Comparison of ENCODE assay signal across 16 cellular contexts in genomic region chr7:93980744-93981479, GRCh38. TPM values are rescaled to one million over a fixed set of nuclear protein-coding genes. Genes with fewer than 3 reads are reported as not detected.
A peak's percentile ranks its signal among the peaks of the same experiment; 100 is the strongest.
DNase-seq lines count a peak whose midpoint lies in the region; ATAC-seq, FAIRE-seq and TF ChIP-seq lines count a peak whose summit lies in the region.
"Had no signal": no experiment of that assay in that cellular context is flagged by ENCODE, and none has a peak within 500 bp of the region (broad histone marks: within the 10 kb centered on the region; RNA-seq: fewer than 3 reads in every experiment).

No MANE protein-coding gene starts in this region.

- H4K20me1 ChIP-seq in H1 (replicated peaks in 1 of 2; ENCODE audit: control insufficient read depth in 1 of 2, insufficient read depth in 2 of 2, low read length in 2 of 2): no peaks in the 10 kb centered on the region

- no peak overlapping the region for H4K5ac ChIP-seq in H1 (ENCODE audit: insufficient read length, low read depth, low read length)

- no peak for TF ChIP-seq RAD21 in H1 (IDR thresholded peaks at IDR 0.05 in 1 of 2, conservative IDR thresholded peaks at IDR 0.05 in 1 of 2; ENCODE audit: low read depth in 2 of 2, low read length in 2 of 2)

- H3K4me2 ChIP-seq in H1 (ENCODE audit: insufficient read depth in 1 of 2, low read depth in 2 of 2, low read length in 2 of 2): peak overlapping the region; percentile 10 to 16; a peak in 2 of 4 replicates
- H3K4me2 ChIP-seq: A549, KMS-11 had no signal

- no peaks in the 10 kb centered on the region for H3K36me3 ChIP-seq in left ventricle myocardium inferior
- no peaks in the 10 kb centered on the region for H3K36me3 ChIP-seq in right atrium auricular region
- H3K36me3 ChIP-seq in H1 (ENCODE audit: control insufficient read depth in 2 of 4, insufficient read depth in 4 of 4, low read length in 3 of 4): no peaks in the 10 kb centered on the region
- H3K36me3 ChIP-seq in brain microvascular endothelial cell (replicated peaks): no peaks in the 10 kb centered on the region
- H3K36me3 ChIP-seq: thyroid gland had no signal

- H3K4me3 Mint-ChIP-seq in stimulated activated naive B cell treated with anti-CD40 and anti-IgM and Interleukin-4, amounts not matched to agents 10 μg/mL and 1 μg/mL and 100 μg/mL, for 72 hours: no peak overlapping the region
- no peak overlapping the region for H3K4me3 Mint-ChIP-seq in activated T-cell treated with anti-CD3 and anti-CD28 coated beads, Interleukin-2, amount 50 U/mL, for 24 hours
- H3K4me3 Mint-ChIP-seq: activated CD4-positive, alpha-beta T cell treated with anti-CD3 and anti-CD28 coated beads, Interleukin-2, amount 10 ng/mL, durations not matched to agents 7 days and 5 days; activated naive CD4-positive, alpha-beta T cell treated with anti-CD3 and anti-CD28 coated beads for 36 hours had no signal

- in situ Hi-C loops in brain microvascular endothelial cell (cut with HindIII; ENCODE audit: low pct_ligation_motif_present, low sequenced_read_pairs): no loop called here

- H2BK15ac ChIP-seq in H1 (ENCODE audit: low read length): no peak overlapping the region

- H2BK20ac ChIP-seq in H1 (ENCODE audit: low read length): no peak overlapping the region; the same call in 1 of the 2 replicates

- H3K27me3 Mint-ChIP-seq in stimulated activated naive B cell treated with anti-CD40 and anti-IgM and Interleukin-4, amounts not matched to agents 10 μg/mL and 1 μg/mL and 100 μg/mL, for 72 hours: no peaks in the 10 kb centered on the region
- H3K27me3 Mint-ChIP-seq in activated T-cell treated with anti-CD3 and anti-CD28 coated beads, Interleukin-2, amount 50 U/mL, for 24 hours: no peaks in the 10 kb centered on the region
- H3K27me3 Mint-ChIP-seq: activated CD4-positive, alpha-beta T cell treated with anti-CD3 and anti-CD28 coated beads, Interleukin-2, amount 10 ng/mL, durations not matched to agents 7 days and 5 days had no signal

- H2BK5ac ChIP-seq in H1 (ENCODE audit: low read depth, low read length): no peak overlapping the region

- H2AK5ac ChIP-seq in H1 (ENCODE audit: low read depth, low read length): no peak overlapping the region

- intact Hi-C loops in left ventricle myocardium inferior (cut with micrococcal nuclease): no loop called here

- no peak overlapping the region for H2BK12ac ChIP-seq in H1 (ENCODE audit: low read depth, low read length)

- H3K27ac ChIP-seq in left ventricle myocardium inferior (replicated peaks) (peak overlapping the region; percentile 44), right atrium auricular region (no peak overlapping the region), H1 (ENCODE audit: low read depth, low read length) (no peak overlapping the region), brain microvascular endothelial cell (no peak overlapping the region)
- H3K27ac ChIP-seq: A549, KMS-11 had no signal

- CTCF ChIA-PET in H1 (lab: Charles Lee; ENCODE audit: partially characterized antibody): interaction anchor here (1.1 kb wide), 2 partner anchors 72 to 78 kb away, joined by 3 to 5 read pairs; no protein-coding TSS in a partner anchor

- no peak for TF ChIP-seq POLR2A in H1 (IDR thresholded peaks at IDR 0.05; ENCODE audit: control extremely low read depth in 1 of 2, low read depth in 2 of 2, low read length in 2 of 2)

- no peak overlapping the region for H3K4ac ChIP-seq in H1 (replicated peaks; ENCODE audit: insufficient read length, low read depth, low read length)

- DNase-seq in left ventricle myocardium inferior (no peak), right atrium auricular region (ENCODE audit: low spot score) (no peak), H1 (ENCODE audit: low read depth in 1 of 2, low spot score in 2 of 2) (no peak), brain microvascular endothelial cell (no peak), NCI-H446 treated with DMSO at 0.1 percent for 48 hours (lab: John Stamatoyannopoulos, UW) (no peak)
- no peak for DNase-seq in stimulated activated naive B cell treated with anti-CD40 and anti-IgM and Interleukin-4, amounts not matched to agents 10 μg/mL and 1 μg/mL and 100 μg/mL, for 72 hours
- no peak for DNase-seq in activated T-cell treated with anti-CD3 and anti-CD28 coated beads, Interleukin-2, amount 50 U/mL, for 24 hours
- DNase-seq: activated CD4-positive, alpha-beta T cell treated with anti-CD3 and anti-CD28 coated beads, Interleukin-2, amount 10 ng/mL, durations not matched to agents 7 days and 5 days; activated naive CD4-positive, alpha-beta T cell treated with anti-CD3 and anti-CD28 coated beads for 36 hours; caudate nucleus; NCI-H2081 treated with DMSO at 0.1 percent for 48 hours; NK-92 treated with Interleukin-12 subunit alpha and Interleukin-12 subunit beta, amount 100 ng/mL, for 24 hours; thyroid gland had no signal

- no peak for TF ChIP-seq EP300 in H1 (IDR thresholded peaks at IDR 0.05; ENCODE audit: borderline replicate concordance in 1 of 2, low read depth in 2 of 2, low read length in 2 of 2)

- no peak overlapping the region for H4K91ac ChIP-seq in H1 (replicated peaks; ENCODE audit: insufficient read length, low read length)

- 86% methylated on average over 5 of the region's 5 CpGs; no CpG with 5 or more reads in 1 of the 2 experiments for WGBS in H1 (ENCODE audit: extremely low coverage in 1 of 2, insufficient coverage in 1 of 2, insufficient read length in 1 of 2, insufficient replicate concordance in 2 of 2, low coverage in 1 of 2, low lambda C conversion rate in 2 of 2, missing lambda C conversion rate in 1 of 2), 2 experiments

- ATAC-seq in HG03342 (IDR thresholded peaks at IDR 0.05; ENCODE audit: unreplicated experiment): peak; percentile 46
- no peak for ATAC-seq in stimulated activated naive B cell treated with anti-CD40 and anti-IgM and Interleukin-4, amounts not matched to agents 10 μg/mL and 1 μg/mL and 100 μg/mL, for 72 hours (replicated peaks)
- ATAC-seq: A549 had no signal

- H3K4me1 ChIP-seq in left ventricle myocardium inferior: peaks cover 6% of the 10 kb centered on the region
- H3K4me1 ChIP-seq in right atrium auricular region: no peaks in the 10 kb centered on the region
- H3K4me1 ChIP-seq in H1 (replicated peaks in 1 of 4; ENCODE audit: control insufficient read depth in 3 of 4, insufficient read depth in 4 of 4, low read length in 3 of 4): peaks cover 3 to 14% (median 7%) of the 10 kb centered on the region in 4 experiments; a peak in 4 of 7 replicates
- H3K4me1 ChIP-seq: thyroid gland had no signal

- H3K27me3 ChIP-seq in left ventricle myocardium inferior (ENCODE audit: low read depth) (no peaks in the 10 kb centered on the region), right atrium auricular region (no peaks in the 10 kb centered on the region), H1 (replicated peaks in 1 of 4; ENCODE audit: control insufficient read depth in 3 of 4, extremely low read depth in 1 of 4, insufficient read depth in 3 of 4, low read length in 3 of 4) (no peaks in the 10 kb centered on the region), brain microvascular endothelial cell (replicated peaks) (no peaks in the 10 kb centered on the region)
- H3K27me3 ChIP-seq: thyroid gland had no signal

- no peak overlapping the region for H3K23ac ChIP-seq in H1 (ENCODE audit: insufficient read length)

- peaks cover 0 to 2% of the 10 kb centered on the region in 2 donors for H3K4me1 Mint-ChIP-seq in stimulated activated naive B cell treated with anti-CD40 and anti-IgM and Interleukin-4, amounts not matched to agents 10 μg/mL and 1 μg/mL and 100 μg/mL, for 72 hours
- peaks cover 5% of the 10 kb centered on the region for H3K4me1 Mint-ChIP-seq in activated T-cell treated with anti-CD3 and anti-CD28 coated beads, Interleukin-2, amount 50 U/mL, for 24 hours (ENCODE audit: low read depth)
- H3K4me1 Mint-ChIP-seq: activated CD4-positive, alpha-beta T cell treated with anti-CD3 and anti-CD28 coated beads, Interleukin-2, amount 10 ng/mL, durations not matched to agents 7 days and 5 days had no signal

- no peak overlapping the region for H4K8ac ChIP-seq in H1 (ENCODE audit: extremely low read depth, insufficient read depth, low read length)

- H3K23me2 ChIP-seq in H1 (ENCODE audit: low read depth, low read length): no peaks in the 10 kb centered on the region

- no peak overlapping the region for H2AFZ ChIP-seq in H1 (ENCODE audit: low read length)

- no peak overlapping the region for H3K9ac ChIP-seq in H1 (replicated peaks in 1 of 4; ENCODE audit: extremely low read depth in 1 of 4, low read depth in 3 of 4, low read length in 3 of 4)
- H3K9ac ChIP-seq: KMS-11 had no signal

- H3K27ac Mint-ChIP-seq in stimulated activated naive B cell treated with anti-CD40 and anti-IgM and Interleukin-4, amounts not matched to agents 10 μg/mL and 1 μg/mL and 100 μg/mL, for 72 hours: peak overlapping the region; percentile 47
- no peak overlapping the region for H3K27ac Mint-ChIP-seq in activated T-cell treated with anti-CD3 and anti-CD28 coated beads, Interleukin-2, amount 50 U/mL, for 24 hours
- H3K27ac Mint-ChIP-seq: activated CD4-positive, alpha-beta T cell treated with anti-CD3 and anti-CD28 coated beads, Interleukin-2, amount 10 ng/mL, durations not matched to agents 7 days and 5 days; activated naive CD4-positive, alpha-beta T cell treated with anti-CD3 and anti-CD28 coated beads for 36 hours had no signal

- peak overlapping the region; percentile 4 for H3K4me3 ChIP-seq in left ventricle myocardium inferior
- H3K4me3 ChIP-seq in right atrium auricular region: no peak overlapping the region
- no peak overlapping the region for H3K4me3 ChIP-seq in H1 (ENCODE audit: extremely low read depth in 1 of 4, insufficient read depth in 2 of 4, low read depth in 3 of 4, low read length in 4 of 4)
- H3K4me3 ChIP-seq in brain microvascular endothelial cell (ENCODE audit: low read depth, low read length): no peak overlapping the region
- H3K4me3 ChIP-seq: A549, thyroid gland had no signal

- POLR2A ChIA-PET in H1 (lab: Charles Lee; ENCODE audit: partially characterized antibody): interaction anchor here (0.6 kb wide), 1 partner anchor 65 kb away, joined by 3 read pairs; no protein-coding TSS in a partner anchor

- no peak for FAIRE-seq in H1 (lab: Jason Lieb, UNC)

- no peaks in the 10 kb centered on the region for H3K79me1 ChIP-seq in H1 (ENCODE audit: low read depth, low read length)

- peak overlapping the region; percentile 91 for H2BK120ac ChIP-seq in H1 (replicated peaks; ENCODE audit: low read depth, low read length)

- no peak for TF ChIP-seq CTCF in left ventricle myocardium inferior (IDR thresholded peaks at IDR 0.05; ENCODE audit: borderline replicate concordance)
- TF ChIP-seq CTCF in right atrium auricular region (IDR thresholded peaks at IDR 0.05): no peak
- TF ChIP-seq CTCF in H1 (IDR thresholded peaks at IDR 0.05; ENCODE audit: control extremely low read depth in 1 of 3, insufficient read depth in 1 of 3, low read depth in 1 of 3, low read length in 3 of 3): no peak
- TF ChIP-seq CTCF in brain microvascular endothelial cell (IDR thresholded peaks at IDR 0.05; ENCODE audit: low read depth, low read length, missing control alignments): no peak

- H3K9me3 ChIP-seq in left ventricle myocardium inferior (replicated peaks) (no peaks in the 10 kb centered on the region), right atrium auricular region (no peaks in the 10 kb centered on the region), H1 (ENCODE audit: insufficient read depth in 2 of 2, low read depth in 1 of 2, low read length in 1 of 2) (no peaks in the 10 kb centered on the region; a peak in 1 of 4 replicates)
- H3K9me3 ChIP-seq: A549, thyroid gland had no signal

- no peaks in the 10 kb centered on the region for H3K79me2 ChIP-seq in H1 (ENCODE audit: control insufficient read depth in 1 of 2, insufficient read depth in 2 of 2, low read length in 2 of 2)

- H3K56ac ChIP-seq in H1 (replicated peaks; ENCODE audit: insufficient read length, low read depth, low read length): no peak overlapping the region

- H3K18ac ChIP-seq in H1 (ENCODE audit: extremely low read depth, low read length): no peak overlapping the region

- no peak overlapping the region for H3K14ac ChIP-seq in H1 (ENCODE audit: insufficient read length)

- H3K36me3 Mint-ChIP-seq in stimulated activated naive B cell treated with anti-CD40 and anti-IgM and Interleukin-4, amounts not matched to agents 10 μg/mL and 1 μg/mL and 100 μg/mL, for 72 hours: no peaks in the 10 kb centered on the region
- no peaks in the 10 kb centered on the region for H3K36me3 Mint-ChIP-seq in activated T-cell treated with anti-CD3 and anti-CD28 coated beads, Interleukin-2, amount 50 U/mL, for 24 hours (ENCODE audit: low read depth)

- H3K9me3 Mint-ChIP-seq in stimulated activated naive B cell treated with anti-CD40 and anti-IgM and Interleukin-4, amounts not matched to agents 10 μg/mL and 1 μg/mL and 100 μg/mL, for 72 hours: no peaks in the 10 kb centered on the region
- no peaks in the 10 kb centered on the region for H3K9me3 Mint-ChIP-seq in activated T-cell treated with anti-CD3 and anti-CD28 coated beads, Interleukin-2, amount 50 U/mL, for 24 hours
- H3K9me3 Mint-ChIP-seq: activated CD4-positive, alpha-beta T cell treated with anti-CD3 and anti-CD28 coated beads, Interleukin-2, amount 10 ng/mL, durations not matched to agents 7 days and 5 days; activated naive CD4-positive, alpha-beta T cell treated with anti-CD3 and anti-CD28 coated beads for 36 hours had no signal

RNA-seq across cellular contexts. Expression of gene BET1, which starts 23.2 kb away (rescaled TPM):
- total RNA-seq in left ventricle myocardium inferior (14.5 TPM), right atrium auricular region (10 to 100 TPM; 10.0 to 14.1 TPM)
- total RNA-seq in H1 (2021; fragmentation: NEBNext Ultra II Directional; extraction: Animal tissue kit (Norgen Biotek cat#: 25700)): 29.7 and 31.7 TPM in 2 replicates
- polyA plus RNA-seq in H1 (2011; rRNA removed): 12.6 and 20.6 TPM in 2 replicates
- 26.0 TPM for polyA plus RNA-seq in H1 (2011; cell fraction: cytosol; rRNA removed)
- polyA plus RNA-seq in H1 (2011; cell fraction: nucleus; rRNA removed): 9.0 TPM
- 16.6 to 21.6 TPM (median 19.9 TPM) in 4 replicates for polyA plus RNA-seq in H1 (2012, experiment 1 of 2)
- polyA plus RNA-seq in H1 (2012, experiment 2 of 2): 7.4 TPM
- 27.3 TPM for polyA plus RNA-seq in H1 (2013, experiment 1 of 2)
- 26.0 TPM for polyA plus RNA-seq in H1 (2013, experiment 2 of 2)
- polyA minus RNA-seq in H1 (2011; rRNA and poly(A)+ RNA removed): 7.0 and 7.2 TPM in 2 replicates
- polyA minus RNA-seq in H1 (2011; cell fraction: cytosol; rRNA and poly(A)+ RNA removed): 10.2 TPM
- polyA minus RNA-seq in H1 (2011; cell fraction: nucleus; rRNA and poly(A)+ RNA removed): 8.7 TPM

RNA-seq across cellular contexts. Expression of gene GNG11, which starts 59.4 kb away (rescaled TPM):
- total RNA-seq in left ventricle myocardium inferior: 29.6 TPM
- 10 to 100 TPM; 18.2 to 21.8 TPM for total RNA-seq in right atrium auricular region
- total RNA-seq in H1 (2021; fragmentation: NEBNext Ultra II Directional; extraction: Animal tissue kit (Norgen Biotek cat#: 25700)): 1.3 TPM in 2 replicates
- 0.38 TPM in 2 replicates for polyA plus RNA-seq in H1 (2011; rRNA removed)
- polyA plus RNA-seq in H1 (2011; cell fraction: cytosol; rRNA removed): 0.59 TPM
- polyA plus RNA-seq in H1 (2011; cell fraction: nucleus; rRNA removed): 0.26 TPM
- 0.76 to 1.2 TPM (median 0.83 TPM) in 4 replicates for polyA plus RNA-seq in H1 (2012, experiment 1 of 2)
- 1.5 TPM for polyA plus RNA-seq in H1 (2012, experiment 2 of 2)
- 1.6 TPM for polyA plus RNA-seq in H1 (2013, experiment 1 of 2)
- polyA plus RNA-seq in H1 (2013, experiment 2 of 2): 1.8 TPM
- polyA minus RNA-seq in H1 (2011; rRNA and poly(A)+ RNA removed): 0.19 and 0.32 TPM in 2 replicates
- not detected for polyA minus RNA-seq in H1 (2011; cell fraction: cytosol; rRNA and poly(A)+ RNA removed)
- 0.80 TPM for polyA minus RNA-seq in H1 (2011; cell fraction: nucleus; rRNA and poly(A)+ RNA removed)
- total RNA-seq: activated CD4-positive, alpha-beta T cell treated with anti-CD3 and anti-CD28 coated beads, Interleukin-2, amount 10 ng/mL, durations not matched to agents 7 days and 5 days; activated naive CD4-positive, alpha-beta T cell treated with anti-CD3 and anti-CD28 coated beads for 36 hours had no signal
